Comparison of ENCODE assay signal across 8 cellular contexts in the genomic region with DNA sequence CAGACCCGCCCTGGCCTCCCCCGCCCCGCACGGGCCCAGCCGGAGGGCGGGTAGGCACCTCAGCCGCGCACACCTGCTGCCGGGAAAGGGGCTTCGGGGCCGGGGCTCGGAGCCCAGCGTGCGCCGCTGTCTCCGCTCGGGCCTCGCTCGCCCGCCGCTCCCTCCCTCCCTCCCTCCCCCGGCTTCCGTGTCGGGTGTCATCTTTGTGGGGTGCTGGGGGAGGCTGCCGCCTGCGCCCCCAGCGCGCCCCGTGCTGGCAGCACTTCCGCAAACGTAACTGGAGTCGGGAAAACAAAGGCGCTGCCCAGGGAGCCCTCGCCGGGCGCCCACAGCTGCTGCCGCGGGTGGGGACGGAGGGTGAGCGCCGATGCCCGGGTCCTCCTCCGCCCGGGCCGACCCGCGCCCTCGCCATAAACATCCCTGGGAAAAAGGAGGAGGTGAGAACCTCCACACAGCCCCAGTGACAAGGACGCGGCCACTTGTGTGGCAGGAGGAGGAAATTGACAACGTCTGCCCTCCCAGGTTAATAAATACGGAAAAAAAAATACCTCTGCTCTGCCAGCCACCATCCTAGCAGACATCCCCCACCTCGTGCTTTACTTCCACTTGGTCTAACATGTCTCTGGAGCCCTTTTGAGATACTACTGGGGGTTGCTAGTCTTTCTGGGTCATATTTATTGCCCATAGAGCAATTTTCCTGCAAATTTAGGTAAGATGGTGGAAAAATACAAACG. TPM values are rescaled to one million over a fixed set of nuclear protein-coding genes. Genes with fewer than 3 reads are reported as not detected.
DNase-seq lines count a peak whose midpoint lies in the region; ATAC-seq and TF ChIP-seq lines count a peak whose summit lies in the region.

No MANE protein-coding gene starts in this region.

- H3K36me3 Mint-ChIP-seq in naive thymus-derived CD8-positive, alpha-beta T cell = no peaks in the 10 kb centered on the region
- H3K36me3 Mint-ChIP-seq in stimulated activated memory B cell treated with anti-CD40 and anti-IgM and Interleukin-4, amounts not matched to agents 10 μg/mL and 1 μg/mL and 100 μg/mL, for 72 hours = no peaks in the 10 kb centered on the region

- POLR2A ChIA-PET in naive thymus-derived CD8-positive, alpha-beta T cell (lab: Charles Lee) = interaction anchor here (1.0 to 5.3 kb wide), 8 partner anchors 7 to 473 kb away, joined by 3 to 99 read pairs (median 8); partner anchors contain the start of genes GLS and NEMP2

- H3K9me3 ChIP-seq in BE2C (no peaks in the 10 kb centered on the region), esophagus squamous epithelium (no peaks in the 10 kb centered on the region)

- H3K4me3 Mint-ChIP-seq in naive thymus-derived CD8-positive, alpha-beta T cell = peak overlapping the region; percentile 83 to 97 (median 92)
- peak overlapping the region; percentile 82 for H3K4me3 Mint-ChIP-seq in stimulated activated memory B cell treated with anti-CD40 and anti-IgM and Interleukin-4, amounts not matched to agents 10 μg/mL and 1 μg/mL and 100 μg/mL, for 72 hours

- DNase-seq in BE2C (peak; percentile 35), NCI-H748 treated with DMSO at 0.1 percent for 48 hours (lab: John Stamatoyannopoulos, UW) (peak; percentile 51), esophagus squamous epithelium (lab: John Stamatoyannopoulos, UW) (no peak)
- peak; percentile 83 for DNase-seq in activated T-cell treated with anti-CD3 and anti-CD28 coated beads, Interleukin-2, amount 50 U/mL, for 1 hour
- peak; percentile 70 to 92 (median 82) for DNase-seq in naive thymus-derived CD8-positive, alpha-beta T cell

- H3K36me3 ChIP-seq in BE2C (no peaks in the 10 kb centered on the region), esophagus squamous epithelium (no peaks in the 10 kb centered on the region)

- H3K4me1 Mint-ChIP-seq in naive thymus-derived CD8-positive, alpha-beta T cell = peaks cover 24 to 49% (median 45%) of the 10 kb centered on the region in 4 donors
- H3K4me1 Mint-ChIP-seq in stimulated activated memory B cell treated with anti-CD40 and anti-IgM and Interleukin-4, amounts not matched to agents 10 μg/mL and 1 μg/mL and 100 μg/mL, for 72 hours = peaks cover 31% of the 10 kb centered on the region

- H3K27me3 Mint-ChIP-seq in naive thymus-derived CD8-positive, alpha-beta T cell = no peaks in the 10 kb centered on the region
- H3K27me3 Mint-ChIP-seq in stimulated activated memory B cell treated with anti-CD40 and anti-IgM and Interleukin-4, amounts not matched to agents 10 μg/mL and 1 μg/mL and 100 μg/mL, for 72 hours = no peaks in the 10 kb centered on the region

- H3K9me3 Mint-ChIP-seq in naive thymus-derived CD8-positive, alpha-beta T cell = no peaks in the 10 kb centered on the region
- no peaks in the 10 kb centered on the region for H3K9me3 Mint-ChIP-seq in stimulated activated memory B cell treated with anti-CD40 and anti-IgM and Interleukin-4, amounts not matched to agents 10 μg/mL and 1 μg/mL and 100 μg/mL, for 72 hours

- peak; percentile 62 for ATAC-seq in GM19025 (IDR thresholded peaks at IDR 0.05; ENCODE audit: low read depth, unreplicated experiment)
- peak; percentile 62 for ATAC-seq in HG03175 (IDR thresholded peaks at IDR 0.05; ENCODE audit: unreplicated experiment)
- peak; percentile 39 to 53 for ATAC-seq in naive thymus-derived CD8-positive, alpha-beta T cell
- ATAC-seq in stimulated activated memory B cell treated with anti-CD40 and anti-IgM and Interleukin-4, amounts not matched to agents 10 μg/mL and 1 μg/mL and 100 μg/mL, for 72 hours = peak; percentile 79

- H3K27ac Mint-ChIP-seq in naive thymus-derived CD8-positive, alpha-beta T cell = peak overlapping the region; percentile 94 to 100 (median 99)
- H3K27ac Mint-ChIP-seq in stimulated activated memory B cell treated with anti-CD40 and anti-IgM and Interleukin-4, amounts not matched to agents 10 μg/mL and 1 μg/mL and 100 μg/mL, for 72 hours = peak overlapping the region; percentile 85

- H3K27me3 ChIP-seq in BE2C = no peaks in the 10 kb centered on the region; the same call in 1 of the 2 replicates
- no peaks in the 10 kb centered on the region for H3K27me3 ChIP-seq in esophagus squamous epithelium

- intact Hi-C loops in esophagus squamous epithelium (cut with DNase I) = no loop called here

- H3K4me3 ChIP-seq in BE2C (ENCODE audit: low read depth, low read length) (peak overlapping the region; percentile 79), esophagus squamous epithelium (peak overlapping the region; percentile 59 to 95 (median 86))

- H3K4me1 ChIP-seq in BE2C (peaks cover 5% of the 10 kb centered on the region), esophagus squamous epithelium (peaks cover 18 to 74% (median 27%) of the 10 kb centered on the region in 3 donors)

- peak overlapping the region; percentile 93 to 98 (median 94) for H3K27ac ChIP-seq in esophagus squamous epithelium

- peak in 2 of 4 donors; percentile 57 to 68 for TF ChIP-seq POLR2A in esophagus squamous epithelium (IDR thresholded peaks at IDR 0.05)

- WGBS in esophagus squamous epithelium, 2 donors = 0 to 6% methylated on average over 6 of the region's 54 CpGs

- TF ChIP-seq CTCF in BE2C (IDR thresholded peaks at IDR 0.05; ENCODE audit: low read depth, low read length) = no peak
- no peak for TF ChIP-seq CTCF in esophagus squamous epithelium (IDR thresholded peaks at IDR 0.05)

RNA-seq across cellular contexts. Expression of gene MFSD6, which starts 0.6 kb away (rescaled TPM):
- polyA plus RNA-seq in BE2C (2012; ENCODE audit: insufficient read depth, insufficient read length, low read depth) = 43.8 TPM
- total RNA-seq in esophagus squamous epithelium = 100 to 1,000 TPM in 3 of 4 donors, 10 to 100 TPM in 1; 81.2 to 157 (median 133) TPM
- 10 to 100 TPM; 58.2 to 61.3 TPM for total RNA-seq in naive thymus-derived CD8-positive, alpha-beta T cell
- 10 to 100 TPM; 14.7 to 18.5 (median 16.7) TPM for polyA plus RNA-seq in naive thymus-derived CD8-positive, alpha-beta T cell
